ENCODE assay signal across 10 cellular contexts in the genomic region with DNA sequence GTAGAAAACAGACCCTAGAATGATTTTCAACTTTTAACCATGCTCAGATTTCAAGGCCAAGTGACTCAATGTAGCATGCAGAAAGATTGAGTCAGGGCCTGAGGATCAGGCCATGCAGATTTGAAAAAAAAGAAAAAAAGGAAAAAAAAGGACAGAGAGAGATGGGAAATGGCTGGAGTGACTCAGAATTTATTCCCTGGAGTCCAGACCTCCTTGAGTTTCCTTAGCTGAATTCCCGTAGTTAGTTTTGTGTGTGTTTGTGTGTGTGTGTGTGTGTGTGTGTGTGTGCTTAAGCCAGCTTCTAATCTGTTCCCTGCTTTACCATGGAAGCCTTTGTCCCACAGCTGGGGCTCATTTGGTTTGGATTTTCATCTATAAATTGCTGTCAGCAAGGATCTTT.
A peak's percentile ranks its signal among the peaks of the same experiment; 100 is the strongest.
DNase-seq lines count a peak whose midpoint lies in the region; TF ChIP-seq lines count a peak whose summit lies in the region.
"Had no signal": no experiment of that assay in that cellular context is flagged by ENCODE, and none has a peak within 500 bp of the region (broad histone marks: within the 10 kb centered on the region; RNA-seq: fewer than 3 reads in every experiment).

No MANE protein-coding gene starts in this region.

- no peaks in the 10 kb centered on the region for H3K27me3 Mint-ChIP-seq in type B pancreatic cell
- H3K27me3 Mint-ChIP-seq: activated naive CD8-positive, alpha-beta T cell treated with anti-CD3 and anti-CD28 coated beads, Interleukin-2, amount 50 U/mL, for 24 hours had no signal

- peak; percentile 38 for DNase-seq in HK-2 (ENCODE audit: unreplicated experiment)
- DNase-seq in breast epithelium (ENCODE audit: low spot score in 2 of 2) = no peak
- peak; percentile 77 for DNase-seq in kidney glomerular epithelial cell (lab: John Stamatoyannopoulos, UW)
- no peak for DNase-seq in type B pancreatic cell (ENCODE audit: extremely low spot score, unreplicated experiment)
- no peak for DNase-seq in SIG-M5 treated with dmso at 0.1 percent for 504 hours (lab: John Stamatoyannopoulos, UW; ENCODE audit: unreplicated experiment)
- no peak for DNase-seq in SKM-1 (lab: John Stamatoyannopoulos, UW; ENCODE audit: unreplicated experiment)
- no peak for DNase-seq in PC-9
- DNase-seq: activated naive CD8-positive, alpha-beta T cell treated with anti-CD3 and anti-CD28 coated beads, Interleukin-2, amount 50 U/mL, for 24 hours; NCI-H524 treated with DMSO at 0.1 percent for 48 hours had no signal

- H3K9me3 ChIP-seq in breast epithelium (no peaks in the 10 kb centered on the region), PC-9 (ENCODE audit: insufficient read depth, low read depth) (no peaks in the 10 kb centered on the region)

- H3K4me1 ChIP-seq in breast epithelium (no peaks in the 10 kb centered on the region), PC-9 (replicated peaks; ENCODE audit: insufficient read depth) (no peaks in the 10 kb centered on the region)

- peaks cover 14% of the 10 kb centered on the region for H3K4me1 Mint-ChIP-seq in type B pancreatic cell (ENCODE audit: unreplicated experiment)
- H3K4me1 Mint-ChIP-seq: activated naive CD8-positive, alpha-beta T cell treated with anti-CD3 and anti-CD28 coated beads, Interleukin-2, amount 50 U/mL, for 24 hours had no signal

- H4K20me1 ChIP-seq in PC-9 (ENCODE audit: insufficient read depth) = no peaks in the 10 kb centered on the region

- TF ChIP-seq CTCF in breast epithelium (IDR thresholded peaks at IDR 0.05) = no peak
- TF ChIP-seq CTCF in type B pancreatic cell (conservative IDR thresholded peaks at IDR 0.05) = no peak
- no peak for TF ChIP-seq CTCF in PC-9 (conservative IDR thresholded peaks at IDR 0.05)

- CTCF ChIA-PET in PC-9 (lab: Charles Lee) = no interaction called here

- no peaks in the 10 kb centered on the region for H3K27me3 ChIP-seq in breast epithelium
- H3K27me3 ChIP-seq in PC-9 (ENCODE audit: insufficient read depth, low read depth) = no peaks in the 10 kb centered on the region

- intact Hi-C loops in breast epithelium (cut with DNase I; ENCODE audit: low total_unique reads) (no loop called here), PC-9 (cut with micrococcal nuclease; ENCODE audit: unreplicated experiment) (no loop called here)

- no peaks in the 10 kb centered on the region for H3F3A ChIP-seq in PC-9 (ENCODE audit: insufficient read depth, low read depth)

- no peaks in the 10 kb centered on the region for H3K79me2 ChIP-seq in PC-9 (ENCODE audit: low read depth)

- no peaks in the 10 kb centered on the region for H3K9me2 ChIP-seq in PC-9 (ENCODE audit: insufficient read depth)

- peak overlapping the region; percentile 39 for H3K4me3 Mint-ChIP-seq in type B pancreatic cell
- H3K4me3 Mint-ChIP-seq: activated naive CD8-positive, alpha-beta T cell treated with anti-CD3 and anti-CD28 coated beads, Interleukin-2, amount 50 U/mL, for 24 hours; WTC11 had no signal

- H3K4me3 ChIP-seq in breast epithelium (no peak overlapping the region), PC-9 (no peak overlapping the region)

- no peak overlapping the region for H2AFZ ChIP-seq in PC-9

- H3K4me2 ChIP-seq in PC-9 = no peak overlapping the region

- H3K27ac Mint-ChIP-seq in type B pancreatic cell = peak overlapping the region; percentile 29
- H3K27ac Mint-ChIP-seq: activated naive CD8-positive, alpha-beta T cell treated with anti-CD3 and anti-CD28 coated beads, Interleukin-2, amount 50 U/mL, for 24 hours; WTC11 had no signal

- H3K36me3 ChIP-seq in breast epithelium (no peaks in the 10 kb centered on the region), PC-9 (ENCODE audit: low read depth) (no peaks in the 10 kb centered on the region)

- peaks cover 4% of the 10 kb centered on the region for H3K9me3 Mint-ChIP-seq in type B pancreatic cell
- H3K9me3 Mint-ChIP-seq: activated naive CD8-positive, alpha-beta T cell treated with anti-CD3 and anti-CD28 coated beads, Interleukin-2, amount 50 U/mL, for 24 hours had no signal

- H3K36me3 Mint-ChIP-seq in type B pancreatic cell = no peaks in the 10 kb centered on the region
- H3K36me3 Mint-ChIP-seq: WTC11 had no signal

- POLR2A ChIA-PET in PC-9 (lab: Charles Lee; ENCODE audit: unreplicated experiment) = no interaction called here

- TF ChIP-seq POLR2A in breast epithelium (IDR thresholded peaks at IDR 0.05) = no peak

- H3K27ac ChIP-seq in breast epithelium (peak overlapping the region; percentile 27 to 46), PC-9 (no peak overlapping the region)

- BruUV-seq in PC-9 (replicated peaks; lab: Mats Ljungman, UMichigan) = no TSS peak

Comparison
In these comparisons a context has a peak if more than half of its experiments do, and no peak if none do; other contexts are left out.
1. DNase-seq: peak in HK-2 (single experiment) and kidney glomerular epithelial cell (single experiment); none in breast epithelium (0 of 2), type B pancreatic cell (single experiment), SIG-M5 treated with dmso at 0.1 percent for 504 hours (single experiment), SKM-1 (single experiment) and PC-9 (0 of 2).